In the genomic region with DNA sequence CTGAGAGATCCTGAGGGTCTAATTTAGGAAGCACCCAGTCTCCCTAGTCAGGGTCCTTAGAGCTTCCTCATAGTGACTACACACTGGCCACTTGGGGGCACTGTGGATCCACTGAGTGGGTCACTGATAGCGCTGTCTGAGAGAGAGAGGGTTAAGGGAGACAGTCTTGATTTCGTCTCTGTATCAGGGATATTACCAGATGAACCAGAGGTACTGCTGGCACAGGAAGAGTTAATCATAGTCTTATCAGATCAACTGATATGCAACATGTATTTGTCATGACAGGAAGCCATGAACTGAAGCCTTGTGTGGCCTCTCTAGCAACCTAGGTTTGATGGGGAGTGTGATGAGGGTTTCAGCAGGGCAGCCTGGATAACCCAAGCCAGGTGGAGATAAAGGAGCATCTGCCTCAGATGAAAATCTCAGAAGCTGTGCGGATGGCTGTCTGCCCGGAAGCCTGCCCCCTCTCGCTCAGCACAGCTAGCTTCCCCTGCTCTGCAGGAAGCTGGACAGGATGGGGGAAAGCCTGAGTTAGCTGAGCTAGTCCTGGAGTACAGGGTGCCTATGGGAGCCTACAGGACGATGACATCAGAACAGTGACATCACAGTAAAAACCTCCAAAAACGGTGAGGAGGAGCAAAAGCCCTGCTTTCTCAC, we compare ENCODE assay signal across 8 cellular contexts.
DNase-seq lines count a peak whose midpoint lies in the region; ATAC-seq and TF ChIP-seq lines count a peak whose summit lies in the region.

No MANE protein-coding gene starts in this region.

- H3K9me3 ChIP-seq in mammary epithelial cell (replicated peaks; ENCODE audit: insufficient read depth, low read length) (no peaks in the 10 kb centered on the region), lung (ENCODE audit: control insufficient read depth in 2 of 2, insufficient read depth in 1 of 2, low read length in 1 of 2) (peaks cover 0 to 1% of the 10 kb centered on the region in 2 donors)

- peak; percentile 92 for ATAC-seq in HG02623 (IDR thresholded peaks at IDR 0.05; ENCODE audit: unreplicated experiment)
- ATAC-seq in lung (ENCODE audit: insufficient read depth, low FRiP score) = peak; percentile 66

- DNase-seq in SIG-M5 treated with dmso at 0.1 percent for 504 hours (lab: John Stamatoyannopoulos, UW; ENCODE audit: unreplicated experiment) (peak; percentile 45), SIG-M5 (lab: John Stamatoyannopoulos, UW) (no peak), NCI-H1092 (lab: John Stamatoyannopoulos, UW) (peak; percentile 7), mammary epithelial cell (peak; percentile 70), lung (ENCODE audit: low spot score) (no peak)
- peak; percentile 12 to 45 for DNase-seq in stimulated activated CD8-positive, alpha-beta memory T cell treated with anti-CD3 and anti-CD28 coated beads, Interleukin-15, amount 100 ng/mL, for 4 hours (ENCODE audit: low read depth in 2 of 2)

- H3K4me3 ChIP-seq in WI38 (ENCODE audit: low read depth, low read length) (no peak overlapping the region), mammary epithelial cell (replicated peaks in 1 of 3; ENCODE audit: insufficient read depth in 1 of 3, low read depth in 2 of 3, low read length in 3 of 3) (no peak overlapping the region), lung (no peak overlapping the region)

- no TSS peak for BruUV-seq in mammary epithelial cell (replicated peaks; lab: Mats Ljungman, UMichigan)

- peak overlapping the region; percentile 12 for H3K4me2 ChIP-seq in mammary epithelial cell (ENCODE audit: insufficient read depth, low read depth, low read length)

- H3K36me3 ChIP-seq in mammary epithelial cell (ENCODE audit: insufficient read depth, low read length) (no peaks in the 10 kb centered on the region), lung (ENCODE audit: control insufficient read depth in 2 of 2, insufficient read depth in 2 of 2, low read length in 2 of 2) (no peaks in the 10 kb centered on the region)

- TF ChIP-seq CTCF in WI38 (IDR thresholded peaks at IDR 0.05; ENCODE audit: low read depth, low read length) (peak; percentile 95), mammary epithelial cell (conservative IDR thresholded peaks at IDR 0.05 in 1 of 2, IDR thresholded peaks at IDR 0.05 in 1 of 2; ENCODE audit: extremely low read depth in 1 of 2, insufficient read depth in 1 of 2, low read depth in 1 of 2, low read length in 2 of 2) (peak; percentile 94 to 98), lung (IDR thresholded peaks at IDR 0.05; ENCODE audit: control extremely low read depth, extremely low read depth) (peak; percentile 18)

- in situ Hi-C loops in mammary epithelial cell (cut with MboI; ENCODE audit: low sequenced_read_pairs in 2 of 2) = loop anchor here in 1 of 2 donors (5.0 to 10.0 kb wide), 2 partner anchors 52 to 250 kb away; no protein-coding TSS in a partner anchor

- H3K27ac ChIP-seq in mammary epithelial cell (ENCODE audit: insufficient read depth, low read depth, low read length) (no peak overlapping the region), lung (ENCODE audit: low read depth in 1 of 2, low read length in 1 of 2) (no peak overlapping the region)

- no peak overlapping the region for H3K9ac ChIP-seq in mammary epithelial cell (ENCODE audit: insufficient read depth, low read length)

- peak overlapping the region; percentile 62 for H2AFZ ChIP-seq in mammary epithelial cell (ENCODE audit: low read depth, low read length)

- H3K4me1 ChIP-seq in mammary epithelial cell (ENCODE audit: insufficient read depth, low read length) (peaks cover 24% of the 10 kb centered on the region), lung (ENCODE audit: control insufficient read depth in 2 of 2, insufficient read depth in 2 of 2, low read length in 2 of 2) (no peaks in the 10 kb centered on the region)

- 22% methylated on average over 5 of the region's 7 CpGs for WGBS in mammary epithelial cell (ENCODE audit: low coverage, missing lambda C conversion rate)
- WGBS in lung, 2 donors = 4 to 5% methylated on average over 7 of the region's 7 CpGs

- dilution Hi-C loops in mammary epithelial cell (cut with HindIII; ENCODE audit: low sequenced_read_pairs) = no loop called here

- no peaks in the 10 kb centered on the region for H3K79me2 ChIP-seq in mammary epithelial cell (ENCODE audit: insufficient read depth, low read length)

- H3K27me3 ChIP-seq in mammary epithelial cell (ENCODE audit: insufficient read depth, low read length) (no peaks in the 10 kb centered on the region), lung (ENCODE audit: control insufficient read depth, insufficient read depth) (no peaks in the 10 kb centered on the region)

- intact Hi-C loops in mammary epithelial cell (cut with micrococcal nuclease) = loop anchor here (1.0 to 2.0 kb wide), 10 partner anchors 21 to 468 kb away; no protein-coding TSS in a partner anchor

- CTCF ChIA-PET in mammary epithelial cell (lab: Charles Lee; ENCODE audit: low non-redundant PET) = interaction anchor here (0.5 to 2.5 kb wide), 7 partner anchors 11 to 455 kb away, joined by 3 to 23 read pairs (median 4); no protein-coding TSS in a partner anchor

- H4K20me1 ChIP-seq in mammary epithelial cell (ENCODE audit: insufficient read depth, low read length) = no peaks in the 10 kb centered on the region

Comparison
In these comparisons a context has a peak if more than half of its experiments do, and no peak if none do; other contexts are left out.
1. DNase-seq: peak in SIG-M5 treated with dmso at 0.1 percent for 504 hours (single experiment), NCI-H1092 (single experiment), mammary epithelial cell (single experiment) and stimulated activated CD8-positive, alpha-beta memory T cell treated with anti-CD3 and anti-CD28 coated beads, Interleukin-15, amount 100 ng/mL, for 4 hours (2 of 2); none in SIG-M5 (single experiment) and lung (single experiment).
2. CTCF ChIP-seq: peak in every context shown above with its lines; median percentile 96 in mammary epithelial cell; 95 in WI38; 18 in lung.